Comparison of ENCODE assay signal across 17 cellular contexts in genomic region chr9:33177633-33178032, GRCh38. TPM values are rescaled to one million over a fixed set of nuclear protein-coding genes. Genes with fewer than 3 reads are reported as not detected.
DNase-seq lines count a peak whose midpoint lies in the region; ATAC-seq, FAIRE-seq and TF ChIP-seq lines count a peak whose summit lies in the region.
"Had no signal": no experiment of that assay in that cellular context is flagged by ENCODE, and none has a peak within 500 bp of the region (broad histone marks: within the 10 kb centered on the region; RNA-seq: fewer than 3 reads in every experiment).

No MANE protein-coding gene starts in this region.

- H3K27me3 ChIP-seq in GM12878 (replicated peaks in 1 of 2; ENCODE audit: control insufficient read depth in 2 of 2, insufficient read depth in 2 of 2, low read length in 1 of 2) = no peaks in the 10 kb centered on the region
- H3K27me3 ChIP-seq: heart right ventricle had no signal

- intact Hi-C loops in GM12878 (cut with micrococcal nuclease; ENCODE audit: unreplicated experiment) = no loop called here

- no peaks in the 10 kb centered on the region for H3K79me2 ChIP-seq in GM12878 (ENCODE audit: control insufficient read depth, insufficient read depth, low read length)

- no peak overlapping the region for H3K27ac ChIP-seq in GM12878 (ENCODE audit: control insufficient read depth, insufficient read depth)
- H3K27ac ChIP-seq: heart right ventricle had no signal

- RAD21 ChIA-PET in GM12878 (lab: Charles Lee; ENCODE audit: unreplicated experiment) = interaction anchor here (0.8 to 1.1 kb wide), 4 partner anchors 10 to 52 kb away, joined by 3 read pairs; partner anchors contain the start of gene B4GALT1

- H3K4me3 ChIP-seq in GM12878 = no peak overlapping the region
- H3K4me3 ChIP-seq: heart right ventricle had no signal

- H2AFZ ChIP-seq in GM12878 (ENCODE audit: control insufficient read depth, low read depth, low read length) = no peak overlapping the region

- SMC1A ChIA-PET in GM12878 (lab: Charles Lee; ENCODE audit: uncharacterized antibody, unreplicated experiment) = interaction anchor here (0.6 to 2.9 kb wide), 6 partner anchors 9 to 49 kb away, joined by 3 to 19 read pairs (median 3); no protein-coding TSS in a partner anchor

- POLR2A ChIA-PET in GM12878 (lab: Charles Lee) = interaction anchor here (0.6 to 1.1 kb wide), 3 partner anchors 10 to 269 kb away, joined by 3 to 4 read pairs (median 4); no protein-coding TSS in a partner anchor

- no peak for FAIRE-seq in GM12878 (lab: Jason Lieb, UNC)

- TF ChIP-seq POLR2A in GM12878 (IDR thresholded peaks at IDR 0.05; ENCODE audit: low read depth, low read length) = no peak

- TF ChIP-seq RAD21 in GM12878 (IDR thresholded peaks at IDR 0.05; ENCODE audit: insufficient read depth, low read depth, low read length) = no peak

- no peaks in the 10 kb centered on the region for H3K36me3 ChIP-seq in GM12878 (ENCODE audit: control insufficient read depth in 2 of 2, insufficient read depth in 2 of 2, low read length in 1 of 2)
- H3K36me3 ChIP-seq: heart right ventricle had no signal

- ATAC-seq in GM18520 (IDR thresholded peaks at IDR 0.05; ENCODE audit: unreplicated experiment) (peak; percentile 39), GM21423 (IDR thresholded peaks at IDR 0.05; ENCODE audit: unreplicated experiment) (peak; percentile 88), HG03060 (IDR thresholded peaks at IDR 0.05; ENCODE audit: low read depth, unreplicated experiment) (peak; percentile 79), GM12878 (peak; percentile 89), HG03045 (IDR thresholded peaks at IDR 0.05; ENCODE audit: unreplicated experiment) (no peak)
- ATAC-seq: heart right ventricle; left lobe of liver; naive thymus-derived CD4-positive, alpha-beta T cell had no signal

- CTCF ChIA-PET in GM12878 (lab: Yijun Ruan, JAX) = interaction anchor here (0.7 to 3.1 kb wide), 5 partner anchors 9 to 103 kb away, joined by 3 to 13 read pairs (median 3); partner anchors contain the start of gene B4GALT1

- H4K20me1 ChIP-seq in GM12878 (ENCODE audit: control insufficient read depth, insufficient read depth) = no peaks in the 10 kb centered on the region

- H3K9ac ChIP-seq in GM12878 (ENCODE audit: control insufficient read depth, insufficient read depth, low read length) = no peak overlapping the region

- TF ChIP-seq EP300 in GM12878 (IDR thresholded peaks at IDR 0.05; ENCODE audit: borderline replicate concordance in 1 of 2, control insufficient read depth in 1 of 2, low read depth in 2 of 2, low read length in 2 of 2) = no peak

- TF ChIP-seq CTCF in GM12878 (IDR thresholded peaks at IDR 0.05 in 2 of 3, conservative IDR thresholded peaks at IDR 0.05 in 1 of 3; ENCODE audit: control insufficient read depth in 2 of 3, extremely low read depth in 1 of 3, insufficient read depth in 1 of 3, low read depth in 3 of 3, low read length in 3 of 3) = no peak

- BruUV-seq in GM12878 (replicated peaks; lab: Mats Ljungman, UMichigan) = no TSS peak

- H3K9me3 ChIP-seq in GM12878 (replicated peaks; ENCODE audit: control insufficient read depth, insufficient read depth, low read length) = no peaks in the 10 kb centered on the region

- no peaks in the 10 kb centered on the region for H3K4me1 ChIP-seq in GM12878 (ENCODE audit: control insufficient read depth, insufficient read depth, low read length)

- DNase-seq in GM12878 (ENCODE audit: low read depth, low spot score) (no peak), NOMO-1 treated with DMSO at 0.1 percent for 48 hours (lab: John Stamatoyannopoulos, UW; ENCODE audit: unreplicated experiment) (no peak), mesenteric fat pad (ENCODE audit: low spot score) (no peak)
- DNase-seq in stimulated activated CD4-positive, alpha-beta T cell treated with anti-CD3 and anti-CD28 coated beads, Interleukin-4, amount 100 ng/mL, for 4 hours = no peak
- DNase-seq: activated CD4-positive, CD25-positive, alpha-beta regulatory T cell; activated naive CD8-positive, alpha-beta T cell treated with anti-CD3 and anti-CD28 coated beads, Interleukin-2, amount 10 ng/mL, durations not matched to agents 7 days and 5 days; cerebellar nuclear complex; DMS79; erythroblast; H7; heart right ventricle; naive thymus-derived CD4-positive, alpha-beta T cell had no signal

- in situ Hi-C loops in GM12878 (cut with MboI) = no loop called here

- no peak overlapping the region for H3K4me2 ChIP-seq in GM12878 (ENCODE audit: control insufficient read depth, insufficient read depth)

TF ChIP-seq in GM12878, 131 proteins besides CTCF, POLR2A, EP300 and RAD21 (continues in another document):
- no peak for TF ChIP-seq MTA3 (IDR thresholded peaks at IDR 0.05; ENCODE audit: borderline replicate concordance, low read length)
- TF ChIP-seq, protein P1, sequence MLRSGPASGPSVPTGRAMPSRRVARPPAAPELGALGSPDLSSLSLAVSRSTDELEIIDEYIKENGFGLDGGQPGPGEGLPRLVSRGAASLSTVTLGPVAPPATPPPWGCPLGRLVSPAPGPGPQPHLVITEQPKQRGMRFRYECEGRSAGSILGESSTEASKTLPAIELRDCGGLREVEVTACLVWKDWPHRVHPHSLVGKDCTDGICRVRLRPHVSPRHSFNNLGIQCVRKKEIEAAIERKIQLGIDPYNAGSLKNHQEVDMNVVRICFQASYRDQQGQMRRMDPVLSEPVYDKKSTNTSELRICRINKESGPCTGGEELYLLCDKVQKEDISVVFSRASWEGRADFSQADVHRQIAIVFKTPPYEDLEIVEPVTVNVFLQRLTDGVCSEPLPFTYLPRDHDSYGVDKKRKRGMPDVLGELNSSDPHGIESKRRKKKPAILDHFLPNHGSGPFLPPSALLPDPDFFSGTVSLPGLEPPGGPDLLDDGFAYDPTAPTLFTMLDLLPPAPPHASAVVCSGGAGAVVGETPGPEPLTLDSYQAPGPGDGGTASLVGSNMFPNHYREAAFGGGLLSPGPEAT (IDR thresholded peaks at IDR 0.05; ENCODE audit: low read depth) = 0 out of 2 replicates have a peak, but pooled peaks have one; percentile 48
- TF ChIP-seq SIN3A (IDR thresholded peaks at IDR 0.05; ENCODE audit: low read depth, low read length) = no peak
- no peak for TF ChIP-seq CHD4 (IDR thresholded peaks at IDR 0.05)
- TF ChIP-seq NBN (IDR thresholded peaks at IDR 0.05) = 0 out of 2 replicates have a peak, but pooled peaks have one; percentile 19
- TF ChIP-seq LARP7 (IDR thresholded peaks at IDR 0.05) = no peak
- TF ChIP-seq IRF4 (IDR thresholded peaks at IDR 0.05; ENCODE audit: low read depth, low read length) = no peak
- TF ChIP-seq SREBF2 (IDR thresholded peaks at IDR 0.05; ENCODE audit: low read length) = no peak
- TF ChIP-seq POLR2AphosphoS5 (IDR thresholded peaks at IDR 0.05; ENCODE audit: low read length) = no peak
- no peak for TF ChIP-seq SMAD5 (IDR thresholded peaks at IDR 0.05; ENCODE audit: low read depth)
- TF ChIP-seq, protein P2, sequence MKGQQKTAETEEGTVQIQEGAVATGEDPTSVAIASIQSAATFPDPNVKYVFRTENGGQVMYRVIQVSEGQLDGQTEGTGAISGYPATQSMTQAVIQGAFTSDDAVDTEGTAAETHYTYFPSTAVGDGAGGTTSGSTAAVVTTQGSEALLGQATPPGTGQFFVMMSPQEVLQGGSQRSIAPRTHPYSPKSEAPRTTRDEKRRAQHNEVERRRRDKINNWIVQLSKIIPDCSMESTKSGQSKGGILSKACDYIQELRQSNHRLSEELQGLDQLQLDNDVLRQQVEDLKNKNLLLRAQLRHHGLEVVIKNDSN (IDR thresholded peaks at IDR 0.05; ENCODE audit: borderline replicate concordance, extremely low read length, insufficient read depth, low read depth, low read length) = no peak
- peak; percentile 43; the same call in 1 of the 2 replicates for TF ChIP-seq MTA2 (IDR thresholded peaks at IDR 0.05; ENCODE audit: low read depth)
- TF ChIP-seq BHLHE40 (IDR thresholded peaks at IDR 0.05; ENCODE audit: borderline replicate concordance in 1 of 2, low read depth in 2 of 2, low read length in 1 of 2) = peak in 1 of 2 experiments; percentile 23; a peak in 1 of 4 replicates
- 0 out of 2 replicates have a peak, but pooled peaks have one; percentile 25 for TF ChIP-seq MLLT1 (IDR thresholded peaks at IDR 0.05)
- no peak for TF ChIP-seq YBX1 (IDR thresholded peaks at IDR 0.05)
- no peak for TF ChIP-seq MYB (IDR thresholded peaks at IDR 0.05; ENCODE audit: borderline replicate concordance, low read depth, low read length)
- 0 out of 2 replicates have a peak, but pooled peaks have one; percentile 19 for TF ChIP-seq HDGF (IDR thresholded peaks at IDR 0.05)
- peak; percentile 60 to 61; a peak in 2 of 4 replicates for TF ChIP-seq IKZF2 (IDR thresholded peaks at IDR 0.05)

RNA-seq across cellular contexts. Expression of gene B4GALT1, which starts 10.5 kb away (rescaled TPM):
- total RNA-seq in GM12878 (2013; cell fraction: nucleolus; rRNA removed) = 47.6 and 51.1 TPM in 2 replicates
- total RNA-seq in GM12878 (2014; rRNA removed) (23.4 and 24.2 TPM in 2 replicates), GM12878 (2014; rRNA removed; fragmentation: Illumina TruSeq; extraction: Trizol) (12.7 and 15.3 TPM in 2 replicates), GM12878 (2021) (77.5 and 79.0 TPM in 2 replicates), mesenteric fat pad (115 TPM)
- polyA plus RNA-seq in GM12878 (2011; ENCODE audit: low read depth) = 50.1 TPM
- polyA plus RNA-seq in GM12878 (2011; rRNA removed) (29.6 and 36.5 TPM in 2 replicates), GM12878 (2014; fragmentation: Illumina TruSeq; extraction: Trizol) (66.7 and 68.8 TPM in 2 replicates), GM12878 (2014; fragmentation: Nextera tagmentation; extraction: Ambion mirVana) (10 to 100 TPM; 22.4 to 23.3 TPM), GM12878 (2014; rRNA removed) (42.6 and 45.5 TPM in 2 replicates), GM12878 (2016; fragmentation: Nextera tagmentation; extraction: Ambion mirVana) (10 to 100 TPM; 50.2 to 50.8 TPM)
- 36.7 and 49.7 TPM in 2 replicates for polyA plus RNA-seq in GM12878 (2011; cell fraction: cytosol; rRNA removed)
- polyA plus RNA-seq in GM12878 (2011; cell fraction: nucleus; rRNA removed) = 16.8 and 18.8 TPM in 2 replicates
- 58.2 and 65.9 TPM in 2 replicates for polyA plus RNA-seq in GM12878 (2012)
- polyA minus RNA-seq in GM12878 (2011; rRNA and poly(A)+ RNA removed) = 48.3 and 58.3 TPM in 2 replicates
- polyA minus RNA-seq in GM12878 (2011; cell fraction: cytosol; rRNA and poly(A)+ RNA removed) = 25.8 and 27.2 TPM in 2 replicates
- polyA minus RNA-seq in GM12878 (2011; cell fraction: nucleus; rRNA and poly(A)+ RNA removed) = 10.3 and 16.8 TPM in 2 replicates
